In genomic region chr2:129499747-129500146, GRCh38 we compare ENCODE assay signal across 14 cellular contexts.
"Had no signal": no experiment of that assay in that cellular context is flagged by ENCODE, and none has a peak within 500 bp of the region (broad histone marks: within the 10 kb centered on the region; RNA-seq: fewer than 3 reads in every experiment).

No MANE protein-coding gene starts in this region.

- H3K9me3 ChIP-seq: body of pancreas, mucosa of descending colon, neutrophil, uterus had no signal

- H3K27me3 ChIP-seq: body of pancreas, neutrophil, uterus had no signal

- H3K4me1 ChIP-seq: body of pancreas, uterus had no signal

- H3K4me1 Mint-ChIP-seq: activated CD4-positive, alpha-beta T cell treated with anti-CD3 and anti-CD28 coated beads, Interleukin-2, amount 10 ng/mL, durations not matched to agents 7 days and 5 days; activated naive CD4-positive, alpha-beta T cell treated with anti-CD3 and anti-CD28 coated beads, Interleukin-2, amount 50 U/mL, for 24 hours; endodermal cell; naive thymus-derived CD8-positive, alpha-beta T cell had no signal

- H3K9me3 Mint-ChIP-seq: activated CD4-positive, alpha-beta T cell treated with anti-CD3 and anti-CD28 coated beads, Interleukin-2, amount 10 ng/mL, durations not matched to agents 7 days and 5 days; activated naive CD4-positive, alpha-beta T cell treated with anti-CD3 and anti-CD28 coated beads, Interleukin-2, amount 50 U/mL, for 24 hours; endodermal cell had no signal

- ATAC-seq: body of pancreas; left lobe of liver; mucosa of descending colon; naive thymus-derived CD8-positive, alpha-beta T cell; right cardiac atrium had no signal

- H3K27ac ChIP-seq: body of pancreas, neutrophil, uterus had no signal

- H3K27me3 Mint-ChIP-seq: activated CD4-positive, alpha-beta T cell treated with anti-CD3 and anti-CD28 coated beads, Interleukin-2, amount 10 ng/mL, durations not matched to agents 7 days and 5 days; activated naive CD4-positive, alpha-beta T cell treated with anti-CD3 and anti-CD28 coated beads, Interleukin-2, amount 50 U/mL, for 24 hours had no signal

- H3K36me3 Mint-ChIP-seq: activated naive CD4-positive, alpha-beta T cell treated with anti-CD3 and anti-CD28 coated beads, Interleukin-2, amount 50 U/mL, for 24 hours; naive thymus-derived CD8-positive, alpha-beta T cell had no signal

- H3K27ac Mint-ChIP-seq: activated CD4-positive, alpha-beta T cell treated with anti-CD3 and anti-CD28 coated beads, Interleukin-2, amount 10 ng/mL, durations not matched to agents 7 days and 5 days; activated naive CD4-positive, alpha-beta T cell treated with anti-CD3 and anti-CD28 coated beads, Interleukin-2, amount 50 U/mL, for 24 hours; endodermal cell had no signal

- H3K4me2 ChIP-seq: smooth muscle cell had no signal

- DNase-seq: activated CD4-positive, alpha-beta T cell treated with anti-CD3 and anti-CD28 coated beads, Interleukin-2, amount 10 ng/mL, durations not matched to agents 7 days and 5 days; activated CD4-positive, CD25-positive, alpha-beta regulatory T cell; activated T-cell treated with anti-CD3 and anti-CD28 coated beads, Interleukin-2, amount 50 U/mL, for 1 hour; body of pancreas; endodermal cell; mucosa of descending colon; naive thymus-derived CD8-positive, alpha-beta T cell; posterior cingulate gyrus; right cardiac atrium; uterus had no signal

- H3K4me3 ChIP-seq: body of pancreas, mucosa of descending colon, smooth muscle cell, uterus had no signal

- H3K36me3 ChIP-seq: neutrophil, uterus had no signal

- H3K4me3 Mint-ChIP-seq: activated CD4-positive, alpha-beta T cell treated with anti-CD3 and anti-CD28 coated beads, Interleukin-2, amount 10 ng/mL, durations not matched to agents 7 days and 5 days; activated naive CD4-positive, alpha-beta T cell treated with anti-CD3 and anti-CD28 coated beads, Interleukin-2, amount 50 U/mL, for 24 hours; endodermal cell; naive thymus-derived CD8-positive, alpha-beta T cell had no signal
